9 cellular contexts compared by ENCODE assay signal in the genomic region with DNA sequence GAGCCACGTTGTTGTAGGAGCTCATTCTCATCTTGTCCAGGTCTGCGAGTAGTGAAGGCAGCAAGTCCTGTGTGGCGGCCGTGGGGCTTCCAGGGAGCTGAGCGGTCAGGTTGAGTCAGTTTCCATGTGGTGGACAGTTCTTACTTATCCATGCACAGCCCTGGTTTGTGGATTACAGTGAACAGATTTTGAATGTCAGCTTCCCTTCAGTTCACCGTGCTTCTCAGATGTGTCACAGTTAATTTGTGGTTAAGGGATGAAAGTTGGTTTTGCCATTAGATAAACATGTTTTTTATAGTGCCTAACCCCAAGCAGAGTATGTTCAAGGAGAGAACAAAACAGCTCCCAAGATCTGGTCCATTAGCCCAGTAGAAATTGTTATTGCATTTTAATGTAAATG.
DNase-seq lines count a peak whose midpoint lies in the region; ATAC-seq, FAIRE-seq and TF ChIP-seq lines count a peak whose summit lies in the region.
"Had no signal": no experiment of that assay in that cellular context is flagged by ENCODE, and none has a peak within 500 bp of the region (broad histone marks: within the 10 kb centered on the region; RNA-seq: fewer than 3 reads in every experiment).

No MANE protein-coding gene starts in this region.

- TF ChIP-seq POLR2A in HepG2 (IDR thresholded peaks at IDR 0.05; ENCODE audit: insufficient read depth in 1 of 2, low read depth in 2 of 2, low read length in 2 of 2): no peak

- TF ChIP-seq EP300 in HepG2 (IDR thresholded peaks at IDR 0.05; ENCODE audit: low read depth in 2 of 2, low read length in 2 of 2): no peak
- TF ChIP-seq EP300 in HepG2 (CRISPR knock-in tag; IDR thresholded peaks at IDR 0.05; ENCODE audit: borderline replicate concordance): no peak

- H3K36me3 ChIP-seq in KOPT-K1 (ENCODE audit: insufficient read depth, low read length) (no peaks in the 10 kb centered on the region), osteoblast (ENCODE audit: insufficient read depth, low read length) (no peaks in the 10 kb centered on the region), HepG2 (replicated peaks in 1 of 2; ENCODE audit: control insufficient read depth in 1 of 2, insufficient read depth in 2 of 2, low read length in 2 of 2) (peaks cover 9 to 30% of the 10 kb centered on the region in 2 experiments)

- intact Hi-C loops in HepG2 (cut with micrococcal nuclease; ENCODE audit: unreplicated experiment): no loop called here

- no peak overlapping the region for H3K4me3 ChIP-seq in astrocyte of the spinal cord (ENCODE audit: low read depth, low read length)
- H3K4me3 ChIP-seq in osteoblast (ENCODE audit: insufficient read depth, low read length): no peak overlapping the region
- no peak overlapping the region for H3K4me3 ChIP-seq in coronary artery
- H3K4me3 ChIP-seq in HepG2 (replicated peaks in 1 of 3; ENCODE audit: insufficient read depth in 1 of 3, low read depth in 2 of 3, low read length in 3 of 3): no peak overlapping the region

- H3K4me1 ChIP-seq in osteoblast (ENCODE audit: insufficient read depth, low read length) (peaks cover 42% of the 10 kb centered on the region), HepG2 (ENCODE audit: insufficient read depth, low read length) (peaks cover 14% of the 10 kb centered on the region)

- no peak overlapping the region for H3K9ac ChIP-seq in HepG2 (ENCODE audit: insufficient read depth, low read depth, low read length)

- TF ChIP-seq CTCF in astrocyte of the spinal cord (IDR thresholded peaks at IDR 0.05; ENCODE audit: low read depth, low read length) (no peak), osteoblast (IDR thresholded peaks at IDR 0.05; ENCODE audit: extremely low read depth, low read depth, low read length) (no peak), coronary artery (IDR thresholded peaks at IDR 0.05) (no peak), HepG2 (CRISPR knock-in tag; IDR thresholded peaks at IDR 0.05) (no peak)

- no TSS peak for BruUV-seq in HepG2 (replicated peaks; lab: Mats Ljungman, UMichigan)

- H3K27ac ChIP-seq in KOPT-K1 (ENCODE audit: low read depth, low read length, poor library complexity, severe bottlenecking) (peak overlapping the region; percentile 85), osteoblast (ENCODE audit: low read depth, low read length) (peak overlapping the region; percentile 95), coronary artery (no peak overlapping the region), HepG2 (ENCODE audit: extremely low read length, insufficient read depth, low read length) (no peak overlapping the region)

- ATAC-seq in HepG2: no peak

- no peaks in the 10 kb centered on the region for H3K27me3 ChIP-seq in osteoblast (ENCODE audit: insufficient read depth, low read length)
- H3K27me3 ChIP-seq in HepG2 (ENCODE audit: control insufficient read depth in 1 of 2, insufficient read depth in 2 of 2, low read length in 2 of 2): no peaks in the 10 kb centered on the region

- TF ChIP-seq RAD21 in HepG2 (CRISPR knock-in tag; IDR thresholded peaks at IDR 0.05): no peak

- H3K79me2 ChIP-seq in osteoblast (ENCODE audit: insufficient read depth, low read length) (peaks cover 49% of the 10 kb centered on the region), HepG2 (ENCODE audit: insufficient read depth, low read length) (peaks cover 59% of the 10 kb centered on the region)

- no peak for FAIRE-seq in HepG2 (lab: Jason Lieb, UNC)
- FAIRE-seq: TTC549 had no signal

- peak overlapping the region; percentile 49 for H3K4me2 ChIP-seq in osteoblast (ENCODE audit: insufficient read depth, low read length)
- H3K4me2 ChIP-seq in HepG2 (ENCODE audit: low read depth, low read length): no peak overlapping the region

- POLR2A ChIA-PET in HepG2 (lab: Yijun Ruan, JAX): no interaction called here

- CTCF ChIA-PET in HepG2 (lab: Yijun Ruan, JAX; ENCODE audit: low intra/inter-chr PET ratio, low total read pairs): no interaction called here

- peaks cover 12% of the 10 kb centered on the region for H4K20me1 ChIP-seq in osteoblast (ENCODE audit: insufficient read depth, low read length)
- H4K20me1 ChIP-seq in HepG2 (ENCODE audit: insufficient read depth, low read length): peaks cover 9% of the 10 kb centered on the region; the same call in 1 of the 2 replicates

- 93% methylated on average over 6 of the region's 6 CpGs for WGBS in HepG2 (ENCODE audit: low lambda C conversion rate)

- H2AFZ ChIP-seq in osteoblast (ENCODE audit: low read length) (no peak overlapping the region), HepG2 (ENCODE audit: low read length) (no peak overlapping the region)

- in situ Hi-C loops in astrocyte of the spinal cord (cut with HindIII; ENCODE audit: low sequenced_read_pairs) (no loop called here), HepG2 (cut with HindIII; ENCODE audit: extremely low pct_ligation_motif_present, low pct_unique_long_range_greater_than_20kb) (no loop called here)

- H3K9me3 ChIP-seq in KOPT-K1 (ENCODE audit: insufficient read depth, low read length, poor library complexity, severe bottlenecking) (no peaks in the 10 kb centered on the region), osteoblast (ENCODE audit: low read depth, low read length) (no peaks in the 10 kb centered on the region), HepG2 (ENCODE audit: low read length) (no peaks in the 10 kb centered on the region)

- DNase-seq in DMS79 treated with DMSO at 0.1 percent for 48 hours (lab: John Stamatoyannopoulos, UW) (peak; percentile 14), astrocyte of the spinal cord (ENCODE audit: low read depth, low spot score) (peak; percentile 94), osteoblast (ENCODE audit: insufficient read length, low spot score, missing footprints) (peak; percentile 95), coronary artery (ENCODE audit: low spot score) (no peak), Kasumi-1 (lab: John Stamatoyannopoulos, UW) (no peak), HepG2 (ENCODE audit: low spot score) (no peak)
- DNase-seq: NCI-H1092 treated with DMSO at 0.1 percent for 48 hours had no signal

TF ChIP-seq in HepG2, 621 proteins besides CTCF, POLR2A, EP300 and RAD21 (continues in another document):
- TF ChIP-seq RCOR2 (CRISPR knock-in tag; IDR thresholded peaks at IDR 0.05) (no peak), HNRNPUL1 (IDR thresholded peaks at IDR 0.05; ENCODE audit: low read depth, low read length) (no peak), MXI1 (IDR thresholded peaks at IDR 0.05; ENCODE audit: borderline replicate concordance, low read depth, low read length) (no peak), ZBTB20 (CRISPR knock-in tag; IDR thresholded peaks at IDR 0.05; ENCODE audit: borderline replicate concordance, low read depth) (no peak), PLRG1 (conservative IDR thresholded peaks at IDR 0.05) (no peak), ZNF34 (CRISPR knock-in tag; IDR thresholded peaks at IDR 0.05; ENCODE audit: borderline replicate concordance) (no peak)
- TF ChIP-seq, protein P1, sequence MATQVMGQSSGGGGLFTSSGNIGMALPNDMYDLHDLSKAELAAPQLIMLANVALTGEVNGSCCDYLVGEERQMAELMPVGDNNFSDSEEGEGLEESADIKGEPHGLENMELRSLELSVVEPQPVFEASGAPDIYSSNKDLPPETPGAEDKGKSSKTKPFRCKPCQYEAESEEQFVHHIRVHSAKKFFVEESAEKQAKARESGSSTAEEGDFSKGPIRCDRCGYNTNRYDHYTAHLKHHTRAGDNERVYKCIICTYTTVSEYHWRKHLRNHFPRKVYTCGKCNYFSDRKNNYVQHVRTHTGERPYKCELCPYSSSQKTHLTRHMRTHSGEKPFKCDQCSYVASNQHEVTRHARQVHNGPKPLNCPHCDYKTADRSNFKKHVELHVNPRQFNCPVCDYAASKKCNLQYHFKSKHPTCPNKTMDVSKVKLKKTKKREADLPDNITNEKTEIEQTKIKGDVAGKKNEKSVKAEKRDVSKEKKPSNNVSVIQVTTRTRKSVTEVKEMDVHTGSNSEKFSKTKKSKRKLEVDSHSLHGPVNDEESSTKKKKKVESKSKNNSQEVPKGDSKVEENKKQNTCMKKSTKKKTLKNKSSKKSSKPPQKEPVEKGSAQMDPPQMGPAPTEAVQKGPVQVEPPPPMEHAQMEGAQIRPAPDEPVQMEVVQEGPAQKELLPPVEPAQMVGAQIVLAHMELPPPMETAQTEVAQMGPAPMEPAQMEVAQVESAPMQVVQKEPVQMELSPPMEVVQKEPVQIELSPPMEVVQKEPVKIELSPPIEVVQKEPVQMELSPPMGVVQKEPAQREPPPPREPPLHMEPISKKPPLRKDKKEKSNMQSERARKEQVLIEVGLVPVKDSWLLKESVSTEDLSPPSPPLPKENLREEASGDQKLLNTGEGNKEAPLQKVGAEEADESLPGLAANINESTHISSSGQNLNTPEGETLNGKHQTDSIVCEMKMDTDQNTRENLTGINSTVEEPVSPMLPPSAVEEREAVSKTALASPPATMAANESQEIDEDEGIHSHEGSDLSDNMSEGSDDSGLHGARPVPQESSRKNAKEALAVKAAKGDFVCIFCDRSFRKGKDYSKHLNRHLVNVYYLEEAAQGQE (IDR thresholded peaks at IDR 0.05; ENCODE audit: borderline replicate concordance in 1 of 2, low read depth in 1 of 2, low read length in 2 of 2): no peak
- TF ChIP-seq, protein P2, sequence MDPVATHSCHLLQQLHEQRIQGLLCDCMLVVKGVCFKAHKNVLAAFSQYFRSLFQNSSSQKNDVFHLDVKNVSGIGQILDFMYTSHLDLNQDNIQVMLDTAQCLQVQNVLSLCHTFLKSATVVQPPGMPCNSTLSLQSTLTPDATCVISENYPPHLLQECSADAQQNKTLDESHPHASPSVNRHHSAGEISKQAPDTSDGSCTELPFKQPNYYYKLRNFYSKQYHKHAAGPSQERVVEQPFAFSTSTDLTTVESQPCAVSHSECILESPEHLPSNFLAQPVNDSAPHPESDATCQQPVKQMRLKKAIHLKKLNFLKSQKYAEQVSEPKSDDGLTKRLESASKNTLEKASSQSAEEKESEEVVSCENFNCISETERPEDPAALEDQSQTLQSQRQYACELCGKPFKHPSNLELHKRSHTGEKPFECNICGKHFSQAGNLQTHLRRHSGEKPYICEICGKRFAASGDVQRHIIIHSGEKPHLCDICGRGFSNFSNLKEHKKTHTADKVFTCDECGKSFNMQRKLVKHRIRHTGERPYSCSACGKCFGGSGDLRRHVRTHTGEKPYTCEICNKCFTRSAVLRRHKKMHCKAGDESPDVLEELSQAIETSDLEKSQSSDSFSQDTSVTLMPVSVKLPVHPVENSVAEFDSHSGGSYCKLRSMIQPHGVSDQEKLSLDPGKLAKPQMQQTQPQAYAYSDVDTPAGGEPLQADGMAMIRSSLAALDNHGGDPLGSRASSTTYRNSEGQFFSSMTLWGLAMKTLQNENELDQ (CRISPR knock-in tag; IDR thresholded peaks at IDR 0.05; ENCODE audit: borderline replicate concordance): no peak

Comparison
In these comparisons a context has a peak if more than half of its experiments do, and no peak if none do; other contexts are left out.
1. DNase-seq: peak in DMS79 treated with DMSO at 0.1 percent for 48 hours (single experiment), astrocyte of the spinal cord (single experiment) and osteoblast (single experiment); none in coronary artery (single experiment), Kasumi-1 (0 of 2) and HepG2 (single experiment).
2. H3K27ac ChIP-seq: peak in KOPT-K1 (single experiment) and osteoblast (single experiment); none in coronary artery (0 of 2) and HepG2 (single experiment).